9 cellular contexts compared by ENCODE assay signal in the genomic region with DNA sequence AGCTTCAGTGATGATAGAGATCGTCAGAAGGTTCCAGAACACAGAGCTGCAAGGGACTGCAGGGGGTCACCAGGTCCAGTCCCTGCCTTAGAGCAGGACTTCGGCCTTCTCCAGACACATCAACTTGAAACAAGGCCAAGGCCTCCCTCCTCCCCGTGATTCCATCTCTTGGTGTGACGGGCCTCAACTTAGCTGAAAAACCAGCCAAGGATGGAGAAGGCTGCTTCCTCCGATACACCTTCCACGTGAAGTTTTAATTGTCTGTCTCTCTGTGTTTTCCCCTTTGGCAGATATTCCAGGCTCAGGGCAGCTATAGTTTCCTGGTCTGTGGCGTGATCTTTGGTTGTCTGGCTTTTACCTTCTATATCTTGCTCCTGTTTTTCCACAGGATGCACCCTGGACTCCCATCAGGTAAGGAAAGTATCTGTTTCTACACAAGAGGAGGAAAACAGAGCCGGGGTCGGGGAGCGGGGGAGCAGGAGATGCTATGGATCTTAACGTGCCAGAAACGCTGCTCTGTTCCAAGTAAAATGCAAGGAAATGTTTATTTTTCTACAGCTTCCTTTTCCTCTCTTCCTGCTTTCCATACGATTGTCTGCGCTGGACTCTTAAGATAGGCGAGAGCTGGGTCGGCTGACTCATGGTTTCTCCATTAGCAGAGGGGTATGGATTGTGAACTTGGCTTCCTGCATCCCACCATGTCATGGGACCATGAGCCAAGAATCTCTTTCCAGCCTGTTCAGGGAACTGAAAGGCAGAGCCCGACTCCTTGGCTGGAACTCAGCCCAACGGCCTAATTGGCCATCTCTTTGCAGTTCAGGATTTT. TPM values are rescaled to one million over a fixed set of nuclear protein-coding genes. Genes with fewer than 3 reads are reported as not detected.
A peak's percentile ranks its signal among the peaks of the same experiment; 100 is the strongest.
DNase-seq lines count a peak whose midpoint lies in the region; ATAC-seq and TF ChIP-seq lines count a peak whose summit lies in the region.
"Had no signal": no experiment of that assay in that cellular context is flagged by ENCODE, and none has a peak within 500 bp of the region (broad histone marks: within the 10 kb centered on the region; RNA-seq: fewer than 3 reads in every experiment).

No MANE protein-coding gene starts in this region.

- H3K9me3 ChIP-seq in endodermal cell (ENCODE audit: control insufficient read depth, low read length): no peaks in the 10 kb centered on the region

- H3K9ac ChIP-seq in endodermal cell (ENCODE audit: extremely low read depth, low read length, poor library complexity, severe bottlenecking): no peak overlapping the region

- no peak overlapping the region for H3K27ac Mint-ChIP-seq in activated CD8-positive, alpha-beta memory T cell treated with anti-CD3 and anti-CD28 coated beads, Interleukin-2, amount 10 ng/mL, durations not matched to agents 7 days and 5 days
- H3K27ac Mint-ChIP-seq in osteocyte (ENCODE audit: unreplicated experiment) (peak overlapping the region; percentile 75), endodermal cell (no peak overlapping the region)
- peak overlapping the region in 5 of 10 donors; percentile 28 to 82 (median 74) for H3K27ac Mint-ChIP-seq in naive thymus-derived CD8-positive, alpha-beta T cell

- no peak overlapping the region for H3K27ac ChIP-seq in endodermal cell (ENCODE audit: low read depth, low read length)

- peaks cover 18% of the 10 kb centered on the region for H3K4me1 Mint-ChIP-seq in activated CD8-positive, alpha-beta memory T cell treated with anti-CD3 and anti-CD28 coated beads, Interleukin-2, amount 10 ng/mL, durations not matched to agents 7 days and 5 days
- H3K4me1 Mint-ChIP-seq in osteocyte (ENCODE audit: unreplicated experiment) (peaks cover 23% of the 10 kb centered on the region), endodermal cell (no peaks in the 10 kb centered on the region)
- peaks cover 18 to 34% (median 30%) of the 10 kb centered on the region in 4 donors for H3K4me1 Mint-ChIP-seq in naive thymus-derived CD8-positive, alpha-beta T cell

- peaks cover 12% of the 10 kb centered on the region for H3K36me3 ChIP-seq in endodermal cell (ENCODE audit: control insufficient read depth, insufficient read depth, low read length)

- CTCF ChIA-PET in activated CD8-positive, alpha-beta memory T cell treated with anti-CD3 and anti-CD28 coated beads, Interleukin-2, amount 10 ng/mL, durations not matched to agents 7 days and 5 days (lab: Charles Lee): interaction anchor here (0.9 to 5.4 kb wide), 6 partner anchors 10 to 114 kb away, joined by 3 to 46 read pairs (median 3); partner anchors contain the start of gene ELK4

- no peak overlapping the region for H3K4me3 Mint-ChIP-seq in activated CD8-positive, alpha-beta memory T cell treated with anti-CD3 and anti-CD28 coated beads, Interleukin-2, amount 10 ng/mL, durations not matched to agents 7 days and 5 days
- H3K4me3 Mint-ChIP-seq in osteocyte (ENCODE audit: unreplicated experiment) (no peak overlapping the region), endodermal cell (no peak overlapping the region)
- H3K4me3 Mint-ChIP-seq in naive thymus-derived CD8-positive, alpha-beta T cell: no peak overlapping the region

- DNase-seq in AG09309 (ENCODE audit: low read depth) (peak; percentile 18), fibroblast of the conjunctiva (ENCODE audit: low read depth) (peak; percentile 92), osteocyte (ENCODE audit: extremely low spot score, unreplicated experiment) (peak; percentile 38), SHP77 (lab: John Stamatoyannopoulos, UW) (no peak), endodermal cell (no peak)
- peak; percentile 37 for DNase-seq in activated CD8-positive, alpha-beta memory T cell treated with anti-CD3 and anti-CD28 coated beads, Interleukin-2, amount 10 ng/mL, durations not matched to agents 7 days and 5 days
- DNase-seq in naive thymus-derived CD8-positive, alpha-beta T cell: no peak

- no peak for TF ChIP-seq CTCF in AG09309 (IDR thresholded peaks at IDR 0.05; ENCODE audit: control insufficient read depth, insufficient read depth, low read depth, low read length, missing control alignments)
- no peak for TF ChIP-seq CTCF in osteocyte (IDR thresholded peaks at IDR 0.05)
- TF ChIP-seq CTCF in endodermal cell (conservative IDR thresholded peaks at IDR 0.05): no peak

- ATAC-seq in activated CD8-positive, alpha-beta memory T cell treated with anti-CD3 and anti-CD28 coated beads, Interleukin-2, amount 10 ng/mL, durations not matched to agents 7 days and 5 days: no peak
- no peak for ATAC-seq in naive thymus-derived CD8-positive, alpha-beta T cell
- ATAC-seq in GM21786 (IDR thresholded peaks at IDR 0.05; ENCODE audit: unreplicated experiment): no peak
- ATAC-seq: HCT116 had no signal

- H3K36me3 Mint-ChIP-seq in activated CD8-positive, alpha-beta memory T cell treated with anti-CD3 and anti-CD28 coated beads, Interleukin-2, amount 10 ng/mL, durations not matched to agents 7 days and 5 days: peaks cover 15% of the 10 kb centered on the region
- H3K36me3 Mint-ChIP-seq in osteocyte (ENCODE audit: unreplicated experiment) (peaks cover 24% of the 10 kb centered on the region), endodermal cell (ENCODE audit: low read depth) (peaks cover 18% of the 10 kb centered on the region)
- peaks cover 3 to 51% (median 15%) of the 10 kb centered on the region in 3 donors for H3K36me3 Mint-ChIP-seq in naive thymus-derived CD8-positive, alpha-beta T cell

- H3K9me3 Mint-ChIP-seq in activated CD8-positive, alpha-beta memory T cell treated with anti-CD3 and anti-CD28 coated beads, Interleukin-2, amount 10 ng/mL, durations not matched to agents 7 days and 5 days (ENCODE audit: low read depth): no peaks in the 10 kb centered on the region
- peaks cover under 1% of the 10 kb centered on the region for H3K9me3 Mint-ChIP-seq in osteocyte (ENCODE audit: unreplicated experiment)
- H3K9me3 Mint-ChIP-seq in naive thymus-derived CD8-positive, alpha-beta T cell: no peaks in the 10 kb centered on the region
- H3K9me3 Mint-ChIP-seq in endodermal cell: no peaks in the 10 kb centered on the region

- WGBS in endodermal cell (ENCODE audit: insufficient coverage in 1 of 2, insufficient read length in 1 of 2), 2 experiments: 85 to 88% methylated on average over 17 to 18 of the region's 18 CpGs

- H3K4me3 ChIP-seq in AG09309 (ENCODE audit: control insufficient read depth, low read depth, low read length) (no peak overlapping the region), endodermal cell (ENCODE audit: low read length) (no peak overlapping the region)

- H3K4me1 ChIP-seq in endodermal cell (ENCODE audit: control insufficient read depth, insufficient read depth, low read length): no peaks in the 10 kb centered on the region

- no peaks in the 10 kb centered on the region for H3K27me3 Mint-ChIP-seq in activated CD8-positive, alpha-beta memory T cell treated with anti-CD3 and anti-CD28 coated beads, Interleukin-2, amount 10 ng/mL, durations not matched to agents 7 days and 5 days
- H3K27me3 Mint-ChIP-seq in osteocyte (ENCODE audit: unreplicated experiment) (no peaks in the 10 kb centered on the region), endodermal cell (ENCODE audit: insufficient read depth) (no peaks in the 10 kb centered on the region)
- no peaks in the 10 kb centered on the region for H3K27me3 Mint-ChIP-seq in naive thymus-derived CD8-positive, alpha-beta T cell

- POLR2A ChIA-PET in naive thymus-derived CD8-positive, alpha-beta T cell (lab: Charles Lee): interaction anchor here (1.4 kb wide), 1 partner anchor 32 kb away, joined by 4 read pairs; no protein-coding TSS in a partner anchor

- no peaks in the 10 kb centered on the region for H3K27me3 ChIP-seq in endodermal cell (ENCODE audit: control insufficient read depth, insufficient read depth, low read length, poor library complexity, severe bottlenecking)

RNA-seq across cellular contexts. Expression of gene ELK4, which starts 32.8 kb away (rescaled TPM):
- total RNA-seq in activated CD8-positive, alpha-beta memory T cell treated with anti-CD3 and anti-CD28 coated beads, Interleukin-2, amount 10 ng/mL, durations not matched to agents 7 days and 5 days: 10 to 100 TPM; 70.9 to 79.7 TPM
- 46.4 and 50.4 TPM in 2 replicates for total RNA-seq in osteocyte
- total RNA-seq in naive thymus-derived CD8-positive, alpha-beta T cell: 100 to 1,000 TPM; 194 to 204 TPM
- 1 to 10 TPM; 4.5 to 8.3 (median 5.8) TPM for polyA plus RNA-seq in naive thymus-derived CD8-positive, alpha-beta T cell
- 10 to 100 TPM; 29.6 to 41.6 TPM for total RNA-seq in endodermal cell
- polyA plus RNA-seq in endodermal cell (2013, experiment 1 of 2): 10.4 TPM
- 12.1 TPM for polyA plus RNA-seq in endodermal cell (2013, experiment 2 of 2)

Comparison
In these comparisons a context has a peak if more than half of its experiments do, and no peak if none do; other contexts are left out.
1. DNase-seq: peak in AG09309 (single experiment), activated CD8-positive, alpha-beta memory T cell treated with anti-CD3 and anti-CD28 coated beads, Interleukin-2, amount 10 ng/mL, durations not matched to agents 7 days and 5 days (single experiment), fibroblast of the conjunctiva (single experiment) and osteocyte (single experiment); none in naive thymus-derived CD8-positive, alpha-beta T cell (0 of 10), SHP77 (0 of 2) and endodermal cell (single experiment).